ENCODE assay signal across 1 cellular context in the genomic region with DNA sequence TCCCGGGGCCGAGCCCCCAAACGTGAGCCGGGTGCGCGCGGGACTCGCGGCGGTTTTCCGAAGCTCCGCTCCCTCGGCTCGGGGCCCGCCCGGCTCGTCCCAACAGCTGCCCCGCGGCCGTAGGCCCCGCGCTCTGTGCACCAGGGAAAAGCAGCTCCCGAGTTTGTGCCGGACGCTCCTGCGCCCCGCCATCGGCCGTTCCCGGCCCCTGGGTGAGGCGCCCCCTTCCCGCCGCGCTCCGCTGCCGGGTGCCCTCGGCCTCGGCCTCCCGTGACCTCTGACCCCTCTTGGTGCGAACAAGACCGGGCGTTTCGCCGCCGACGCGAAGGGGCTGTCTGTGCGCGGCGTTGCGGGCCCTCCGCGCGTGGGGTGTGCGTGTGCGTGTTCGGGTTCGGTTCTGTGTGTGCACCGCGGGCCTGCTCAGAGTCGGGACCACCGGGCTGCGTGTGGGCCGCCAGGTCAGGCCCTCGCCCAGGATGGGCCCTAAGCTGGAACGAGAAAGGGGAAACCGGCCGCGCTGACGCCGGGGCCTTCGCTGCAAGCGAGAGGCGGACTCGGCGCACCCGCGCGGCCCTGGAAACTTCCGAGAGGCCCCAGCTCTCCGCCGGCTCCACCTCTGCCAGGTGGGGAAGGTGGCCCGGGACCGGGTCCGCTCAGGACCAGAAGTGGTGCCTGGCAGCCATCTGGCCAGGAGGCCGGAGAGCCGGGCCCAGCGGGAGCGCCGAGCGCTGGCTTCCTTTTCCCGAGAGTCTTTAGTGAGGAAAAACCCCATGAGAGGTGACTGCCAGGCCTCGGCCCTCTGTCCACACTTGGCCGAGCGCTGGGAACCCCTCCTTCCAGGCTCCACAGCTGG.
TF ChIP-seq lines count a peak whose summit lies in the region.

No MANE protein-coding gene starts in this region.

TF ChIP-seq in WTC11, 78 proteins besides CTCF, POLR2A, EP300 and RAD21 (continued from another document):
- TF ChIP-seq ZNF219 (CRISPR knock-in tag; IDR thresholded peaks at IDR 0.05; ENCODE audit: borderline replicate concordance) (no peak), PRRX2 (CRISPR knock-in tag; IDR thresholded peaks at IDR 0.05) (no peak), MYBL2 (CRISPR knock-in tag; IDR thresholded peaks at IDR 0.05) (no peak), SMAD3 (CRISPR knock-in tag; IDR thresholded peaks at IDR 0.05; ENCODE audit: borderline replicate concordance) (no peak), ELF4 (CRISPR knock-in tag; IDR thresholded peaks at IDR 0.05; ENCODE audit: low read depth) (no peak), EMX1 (CRISPR knock-in tag; IDR thresholded peaks at IDR 0.05) (no peak)
- TF ChIP-seq, protein P1, sequence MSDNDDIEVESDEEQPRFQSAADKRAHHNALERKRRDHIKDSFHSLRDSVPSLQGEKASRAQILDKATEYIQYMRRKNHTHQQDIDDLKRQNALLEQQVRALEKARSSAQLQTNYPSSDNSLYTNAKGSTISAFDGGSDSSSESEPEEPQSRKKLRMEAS (CRISPR knock-in tag; IDR thresholded peaks at IDR 0.05): 0 out of 2 replicates have a peak, but pooled peaks have one; percentile 37
